ENCODE assay signal across 1 cellular context in genomic region chr10:131885391-131886165, GRCh38.
A peak's percentile ranks its signal among the peaks of the same experiment; 100 is the strongest.
TF ChIP-seq lines count a peak whose summit lies in the region.

No MANE protein-coding gene starts in this region.

TF ChIP-seq in HepG2, 621 proteins besides CTCF, POLR2A, EP300 and RAD21 (continued from another document and continues in another):
- TF ChIP-seq, protein P1, sequence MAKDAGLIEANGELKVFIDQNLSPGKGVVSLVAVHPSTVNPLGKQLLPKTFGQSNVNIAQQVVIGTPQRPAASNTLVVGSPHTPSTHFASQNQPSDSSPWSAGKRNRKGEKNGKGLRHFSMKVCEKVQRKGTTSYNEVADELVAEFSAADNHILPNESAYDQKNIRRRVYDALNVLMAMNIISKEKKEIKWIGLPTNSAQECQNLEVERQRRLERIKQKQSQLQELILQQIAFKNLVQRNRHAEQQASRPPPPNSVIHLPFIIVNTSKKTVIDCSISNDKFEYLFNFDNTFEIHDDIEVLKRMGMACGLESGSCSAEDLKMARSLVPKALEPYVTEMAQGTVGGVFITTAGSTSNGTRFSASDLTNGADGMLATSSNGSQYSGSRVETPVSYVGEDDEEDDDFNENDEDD (CRISPR knock-in tag; IDR thresholded peaks at IDR 0.05; ENCODE audit: borderline replicate concordance) = peak; percentile 21; the same call in 1 of the 2 replicates
- TF ChIP-seq STAG1 (CRISPR knock-in tag; IDR thresholded peaks at IDR 0.05) (peak; percentile 96), SMARCE1 (IDR thresholded peaks at IDR 0.05; ENCODE audit: borderline replicate concordance) (no peak), ZFP1 (CRISPR knock-in tag; IDR thresholded peaks at IDR 0.05) (no peak), ZNF788 (CRISPR knock-in tag; IDR thresholded peaks at IDR 0.05; ENCODE audit: borderline replicate concordance) (peak; percentile 52; the same call in 1 of the 2 replicates), ZNF138 (CRISPR knock-in tag; IDR thresholded peaks at IDR 0.05; ENCODE audit: low read depth) (no peak), ZNF333 (CRISPR knock-in tag; IDR thresholded peaks at IDR 0.05; ENCODE audit: borderline replicate concordance) (no peak), ELF1 (CRISPR knock-in tag; IDR thresholded peaks at IDR 0.05) (no peak), ZNF557 (CRISPR knock-in tag; IDR thresholded peaks at IDR 0.05) (no peak), HNRNPK (IDR thresholded peaks at IDR 0.05; ENCODE audit: low read depth, low read length, poor library complexity, severe bottlenecking) (no peak), ZNF737 (CRISPR knock-in tag; IDR thresholded peaks at IDR 0.05; ENCODE audit: borderline replicate concordance) (no peak), KDM2A (CRISPR knock-in tag; IDR thresholded peaks at IDR 0.05; ENCODE audit: borderline replicate concordance, low read depth) (peak; percentile 76; the same call in 1 of the 2 replicates), EEA1 (CRISPR knock-in tag; IDR thresholded peaks at IDR 0.05; ENCODE audit: borderline replicate concordance) (no peak), ZNF891 (CRISPR knock-in tag; IDR thresholded peaks at IDR 0.05) (no peak), ZNF256 (CRISPR knock-in tag; conservative IDR thresholded peaks at IDR 0.05) (no peak), ZNF160 (CRISPR knock-in tag; IDR thresholded peaks at IDR 0.05) (no peak), ZBTB3 (CRISPR knock-in tag; IDR thresholded peaks at IDR 0.05; ENCODE audit: borderline replicate concordance, low read depth) (no peak), ZNF547 (CRISPR knock-in tag; IDR thresholded peaks at IDR 0.05) (no peak), ZNF383 (CRISPR knock-in tag; IDR thresholded peaks at IDR 0.05; ENCODE audit: borderline replicate concordance) (no peak), CERS6 (CRISPR knock-in tag; IDR thresholded peaks at IDR 0.05) (no peak), PHF21A (CRISPR knock-in tag; IDR thresholded peaks at IDR 0.05) (no peak; the same call in 1 of the 2 replicates), RFX5 (IDR thresholded peaks at IDR 0.05; ENCODE audit: low read depth, low read length) (no peak), ZNF816 (CRISPR knock-in tag; IDR thresholded peaks at IDR 0.05; ENCODE audit: borderline replicate concordance) (no peak), TAF15 (IDR thresholded peaks at IDR 0.05; ENCODE audit: low read depth, low read length, poor library complexity, severe bottlenecking) (no peak), STAT5B (CRISPR knock-in tag; IDR thresholded peaks at IDR 0.05) (no peak), GLI4 (CRISPR knock-in tag; IDR thresholded peaks at IDR 0.05; ENCODE audit: borderline replicate concordance) (no peak), EED (CRISPR knock-in tag; IDR thresholded peaks at IDR 0.05) (no peak), ZNF251 (CRISPR knock-in tag; IDR thresholded peaks at IDR 0.05) (no peak)
- TF ChIP-seq, protein P2, sequence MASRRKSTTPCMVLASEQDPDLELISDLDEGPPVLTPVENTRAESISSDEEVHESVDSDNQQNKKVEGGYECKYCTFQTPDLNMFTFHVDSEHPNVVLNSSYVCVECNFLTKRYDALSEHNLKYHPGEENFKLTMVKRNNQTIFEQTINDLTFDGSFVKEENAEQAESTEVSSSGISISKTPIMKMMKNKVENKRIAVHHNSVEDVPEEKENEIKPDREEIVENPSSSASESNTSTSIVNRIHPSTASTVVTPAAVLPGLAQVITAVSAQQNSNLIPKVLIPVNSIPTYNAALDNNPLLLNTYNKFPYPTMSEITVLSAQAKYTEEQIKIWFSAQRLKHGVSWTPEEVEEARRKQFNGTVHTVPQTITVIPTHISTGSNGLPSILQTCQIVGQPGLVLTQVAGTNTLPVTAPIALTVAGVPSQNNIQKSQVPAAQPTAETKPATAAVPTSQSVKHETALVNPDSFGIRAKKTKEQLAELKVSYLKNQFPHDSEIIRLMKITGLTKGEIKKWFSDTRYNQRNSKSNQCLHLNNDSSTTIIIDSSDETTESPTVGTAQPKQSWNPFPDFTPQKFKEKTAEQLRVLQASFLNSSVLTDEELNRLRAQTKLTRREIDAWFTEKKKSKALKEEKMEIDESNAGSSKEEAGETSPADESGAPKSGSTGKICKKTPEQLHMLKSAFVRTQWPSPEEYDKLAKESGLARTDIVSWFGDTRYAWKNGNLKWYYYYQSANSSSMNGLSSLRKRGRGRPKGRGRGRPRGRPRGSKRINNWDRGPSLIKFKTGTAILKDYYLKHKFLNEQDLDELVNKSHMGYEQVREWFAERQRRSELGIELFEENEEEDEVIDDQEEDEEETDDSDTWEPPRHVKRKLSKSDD (CRISPR knock-in tag; IDR thresholded peaks at IDR 0.05; ENCODE audit: low read depth) = no peak
- TF ChIP-seq, protein P3, sequence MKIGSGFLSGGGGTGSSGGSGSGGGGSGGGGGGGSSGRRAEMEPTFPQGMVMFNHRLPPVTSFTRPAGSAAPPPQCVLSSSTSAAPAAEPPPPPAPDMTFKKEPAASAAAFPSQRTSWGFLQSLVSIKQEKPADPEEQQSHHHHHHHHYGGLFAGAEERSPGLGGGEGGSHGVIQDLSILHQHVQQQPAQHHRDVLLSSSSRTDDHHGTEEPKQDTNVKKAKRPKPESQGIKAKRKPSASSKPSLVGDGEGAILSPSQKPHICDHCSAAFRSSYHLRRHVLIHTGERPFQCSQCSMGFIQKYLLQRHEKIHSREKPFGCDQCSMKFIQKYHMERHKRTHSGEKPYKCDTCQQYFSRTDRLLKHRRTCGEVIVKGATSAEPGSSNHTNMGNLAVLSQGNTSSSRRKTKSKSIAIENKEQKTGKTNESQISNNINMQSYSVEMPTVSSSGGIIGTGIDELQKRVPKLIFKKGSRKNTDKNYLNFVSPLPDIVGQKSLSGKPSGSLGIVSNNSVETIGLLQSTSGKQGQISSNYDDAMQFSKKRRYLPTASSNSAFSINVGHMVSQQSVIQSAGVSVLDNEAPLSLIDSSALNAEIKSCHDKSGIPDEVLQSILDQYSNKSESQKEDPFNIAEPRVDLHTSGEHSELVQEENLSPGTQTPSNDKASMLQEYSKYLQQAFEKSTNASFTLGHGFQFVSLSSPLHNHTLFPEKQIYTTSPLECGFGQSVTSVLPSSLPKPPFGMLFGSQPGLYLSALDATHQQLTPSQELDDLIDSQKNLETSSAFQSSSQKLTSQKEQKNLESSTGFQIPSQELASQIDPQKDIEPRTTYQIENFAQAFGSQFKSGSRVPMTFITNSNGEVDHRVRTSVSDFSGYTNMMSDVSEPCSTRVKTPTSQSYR (CRISPR knock-in tag; IDR thresholded peaks at IDR 0.05; ENCODE audit: borderline replicate concordance) = no peak
- TF ChIP-seq, protein P4, sequence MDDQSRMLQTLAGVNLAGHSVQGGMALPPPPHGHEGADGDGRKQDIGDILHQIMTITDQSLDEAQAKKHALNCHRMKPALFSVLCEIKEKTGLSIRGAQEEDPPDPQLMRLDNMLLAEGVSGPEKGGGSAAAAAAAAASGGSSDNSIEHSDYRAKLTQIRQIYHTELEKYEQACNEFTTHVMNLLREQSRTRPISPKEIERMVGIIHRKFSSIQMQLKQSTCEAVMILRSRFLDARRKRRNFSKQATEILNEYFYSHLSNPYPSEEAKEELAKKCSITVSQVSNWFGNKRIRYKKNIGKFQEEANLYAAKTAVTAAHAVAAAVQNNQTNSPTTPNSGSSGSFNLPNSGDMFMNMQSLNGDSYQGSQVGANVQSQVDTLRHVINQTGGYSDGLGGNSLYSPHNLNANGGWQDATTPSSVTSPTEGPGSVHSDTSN (CRISPR knock-in tag; IDR thresholded peaks at IDR 0.05; ENCODE audit: borderline replicate concordance) = no peak
- TF ChIP-seq, protein P5, sequence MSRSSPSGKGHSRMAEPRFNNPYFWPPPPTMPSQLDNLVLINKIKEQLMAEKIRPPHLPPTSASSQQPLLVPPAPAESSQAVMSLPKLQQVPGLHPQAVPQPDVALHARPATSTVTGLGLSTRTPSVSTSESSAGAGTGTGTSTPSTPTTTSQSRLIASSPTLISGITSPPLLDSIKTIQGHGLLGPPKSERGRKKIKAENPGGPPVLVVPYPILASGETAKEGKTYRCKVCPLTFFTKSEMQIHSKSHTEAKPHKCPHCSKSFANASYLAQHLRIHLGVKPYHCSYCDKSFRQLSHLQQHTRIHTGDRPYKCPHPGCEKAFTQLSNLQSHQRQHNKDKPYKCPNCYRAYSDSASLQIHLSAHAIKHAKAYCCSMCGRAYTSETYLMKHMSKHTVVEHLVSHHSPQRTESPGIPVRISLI (CRISPR knock-in tag; IDR thresholded peaks at IDR 0.05; ENCODE audit: borderline replicate concordance) = no peak
- TF ChIP-seq, protein P6, sequence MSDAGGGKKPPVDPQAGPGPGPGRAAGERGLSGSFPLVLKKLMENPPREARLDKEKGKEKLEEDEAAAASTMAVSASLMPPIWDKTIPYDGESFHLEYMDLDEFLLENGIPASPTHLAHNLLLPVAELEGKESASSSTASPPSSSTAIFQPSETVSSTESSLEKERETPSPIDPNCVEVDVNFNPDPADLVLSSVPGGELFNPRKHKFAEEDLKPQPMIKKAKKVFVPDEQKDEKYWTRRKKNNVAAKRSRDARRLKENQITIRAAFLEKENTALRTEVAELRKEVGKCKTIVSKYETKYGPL (CRISPR knock-in tag; IDR thresholded peaks at IDR 0.05) = no peak
- TF ChIP-seq, protein P7, sequence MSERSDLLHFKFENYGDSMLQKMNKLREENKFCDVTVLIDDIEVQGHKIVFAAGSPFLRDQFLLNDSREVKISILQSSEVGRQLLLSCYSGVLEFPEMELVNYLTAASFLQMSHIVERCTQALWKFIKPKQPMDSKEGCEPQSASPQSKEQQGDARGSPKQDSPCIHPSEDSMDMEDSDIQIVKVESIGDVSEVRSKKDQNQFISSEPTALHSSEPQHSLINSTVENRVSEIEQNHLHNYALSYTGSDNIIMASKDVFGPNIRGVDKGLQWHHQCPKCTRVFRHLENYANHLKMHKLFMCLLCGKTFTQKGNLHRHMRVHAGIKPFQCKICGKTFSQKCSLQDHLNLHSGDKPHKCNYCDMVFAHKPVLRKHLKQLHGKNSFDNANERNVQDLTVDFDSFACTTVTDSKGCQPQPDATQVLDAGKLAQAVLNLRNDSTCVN (CRISPR knock-in tag; IDR thresholded peaks at IDR 0.05; ENCODE audit: borderline replicate concordance) = peak; percentile 53; the same call in 1 of the 2 replicates
- TF ChIP-seq, protein P8, sequence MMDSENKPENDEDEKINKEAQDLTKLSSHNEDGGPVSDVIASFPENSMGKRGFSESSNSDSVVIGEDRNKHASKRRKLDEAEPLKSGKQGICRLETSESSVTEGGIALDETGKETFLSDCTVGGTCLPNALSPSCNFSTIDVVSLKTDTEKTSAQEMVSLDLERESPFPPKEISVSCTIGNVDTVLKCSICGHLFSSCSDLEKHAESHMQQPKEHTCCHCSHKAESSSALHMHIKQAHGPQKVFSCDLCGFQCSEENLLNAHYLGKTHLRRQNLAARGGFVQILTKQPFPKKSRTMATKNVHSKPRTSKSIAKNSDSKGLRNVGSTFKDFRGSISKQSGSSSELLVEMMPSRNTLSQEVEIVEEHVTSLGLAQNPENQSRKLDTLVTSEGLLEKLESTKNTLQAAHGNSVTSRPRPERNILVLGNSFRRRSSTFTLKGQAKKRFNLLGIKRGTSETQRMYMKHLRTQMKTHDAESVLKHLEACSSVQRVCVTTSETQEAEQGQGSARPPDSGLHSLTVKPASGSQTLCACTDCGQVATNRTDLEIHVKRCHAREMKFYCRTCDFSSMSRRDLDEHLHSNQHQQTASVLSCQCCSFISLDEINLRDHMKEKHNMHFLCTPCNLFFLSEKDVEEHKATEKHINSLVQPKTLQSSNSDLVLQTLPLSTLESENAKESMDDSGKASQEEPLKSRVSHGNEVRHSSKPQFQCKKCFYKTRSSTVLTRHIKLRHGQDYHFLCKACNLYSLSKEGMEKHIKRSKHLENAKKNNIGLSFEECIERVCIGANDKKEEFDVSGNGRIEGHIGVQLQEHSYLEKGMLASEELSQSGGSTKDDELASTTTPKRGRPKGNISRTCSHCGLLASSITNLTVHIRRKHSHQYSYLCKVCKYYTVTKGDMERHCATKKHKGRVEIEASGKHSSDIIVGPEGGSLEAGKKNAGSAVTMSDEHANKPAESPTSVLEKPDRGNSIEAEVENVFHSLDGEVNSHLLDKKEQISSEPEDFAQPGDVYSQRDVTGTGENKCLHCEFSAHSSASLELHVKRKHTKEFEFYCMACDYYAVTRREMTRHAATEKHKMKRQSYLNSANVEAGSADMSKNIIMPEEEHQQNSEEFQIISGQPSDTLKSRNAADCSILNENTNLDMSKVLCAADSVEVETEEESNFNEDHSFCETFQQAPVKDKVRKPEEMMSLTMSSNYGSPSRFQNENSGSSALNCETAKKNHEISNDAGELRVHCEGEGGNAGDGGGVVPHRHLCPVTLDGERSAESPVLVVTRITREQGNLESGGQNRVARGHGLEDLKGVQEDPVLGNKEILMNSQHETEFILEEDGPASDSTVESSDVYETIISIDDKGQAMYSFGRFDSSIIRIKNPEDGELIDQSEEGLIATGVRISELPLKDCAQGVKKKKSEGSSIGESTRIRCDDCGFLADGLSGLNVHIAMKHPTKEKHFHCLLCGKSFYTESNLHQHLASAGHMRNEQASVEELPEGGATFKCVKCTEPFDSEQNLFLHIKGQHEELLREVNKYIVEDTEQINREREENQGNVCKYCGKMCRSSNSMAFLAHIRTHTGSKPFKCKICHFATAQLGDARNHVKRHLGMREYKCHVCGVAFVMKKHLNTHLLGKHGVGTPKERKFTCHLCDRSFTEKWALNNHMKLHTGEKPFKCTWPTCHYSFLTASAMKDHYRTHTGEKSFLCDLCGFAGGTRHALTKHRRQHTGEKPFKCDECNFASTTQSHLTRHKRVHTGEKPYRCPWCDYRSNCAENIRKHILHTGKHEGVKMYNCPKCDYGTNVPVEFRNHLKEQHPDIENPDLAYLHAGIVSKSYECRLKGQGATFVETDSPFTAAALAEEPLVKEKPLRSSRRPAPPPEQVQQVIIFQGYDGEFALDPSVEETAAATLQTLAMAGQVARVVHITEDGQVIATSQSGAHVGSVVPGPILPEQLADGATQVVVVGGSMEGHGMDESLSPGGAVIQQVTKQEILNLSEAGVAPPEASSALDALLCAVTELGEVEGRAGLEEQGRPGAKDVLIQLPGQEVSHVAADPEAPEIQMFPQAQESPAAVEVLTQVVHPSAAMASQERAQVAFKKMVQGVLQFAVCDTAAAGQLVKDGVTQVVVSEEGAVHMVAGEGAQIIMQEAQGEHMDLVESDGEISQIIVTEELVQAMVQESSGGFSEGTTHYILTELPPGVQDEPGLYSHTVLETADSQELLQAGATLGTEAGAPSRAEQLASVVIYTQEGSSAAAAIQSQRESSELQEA (CRISPR knock-in tag; IDR thresholded peaks at IDR 0.05; ENCODE audit: not compliant biosample characterization) = no peak
- TF ChIP-seq, protein P9, sequence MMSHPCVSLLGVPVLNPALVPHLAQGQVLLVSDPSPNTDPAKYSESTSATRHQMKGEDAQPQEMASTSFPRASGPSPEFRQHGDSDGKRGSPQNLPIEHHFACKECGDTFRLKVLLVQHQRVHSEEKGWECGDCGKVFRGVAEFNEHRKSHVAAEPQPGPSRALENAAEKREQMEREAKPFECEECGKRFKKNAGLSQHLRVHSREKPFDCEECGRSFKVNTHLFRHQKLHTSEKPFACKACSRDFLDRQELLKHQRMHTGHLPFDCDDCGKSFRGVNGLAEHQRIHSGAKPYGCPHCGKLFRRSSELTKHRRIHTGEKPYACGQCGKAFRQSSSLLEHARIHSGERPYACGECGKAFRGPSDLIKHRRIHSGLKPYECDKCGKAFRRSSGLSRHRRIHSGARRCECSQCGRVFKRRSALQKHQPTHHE (CRISPR knock-in tag; IDR thresholded peaks at IDR 0.05; ENCODE audit: borderline replicate concordance) = no peak
- TF ChIP-seq, protein P10, sequence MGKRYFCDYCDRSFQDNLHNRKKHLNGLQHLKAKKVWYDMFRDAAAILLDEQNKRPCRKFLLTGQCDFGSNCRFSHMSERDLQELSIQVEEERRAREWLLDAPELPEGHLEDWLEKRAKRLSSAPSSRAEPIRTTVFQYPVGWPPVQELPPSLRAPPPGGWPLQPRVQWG (CRISPR knock-in tag; IDR thresholded peaks at IDR 0.05; ENCODE audit: borderline replicate concordance, low read depth) = no peak
